Comparison of ENCODE assay signal across 23 cellular contexts in genomic region chr2:146541896-146542295, GRCh38.
"Had no signal": no experiment of that assay in that cellular context is flagged by ENCODE, and none has a peak within 500 bp of the region (broad histone marks: within the 10 kb centered on the region; RNA-seq: fewer than 3 reads in every experiment).

No MANE protein-coding gene starts in this region.

- DNase-seq: dorsolateral prefrontal cortex; effector CD4-positive, alpha-beta T cell; foreskin fibroblast; gastrocnemius medialis; head of caudate nucleus; left ventricle myocardium superior; lower lobe of right lung; natural killer cell; occipital lobe; ovary; posterior cingulate gyrus; psoas muscle; right cardiac atrium; sigmoid colon; stimulated activated CD4-positive, alpha-beta T cell treated with anti-CD3 and anti-CD28 coated beads, Interleukin-2, amount 100 ng/mL, for 24 hours; stimulated activated CD4-positive, alpha-beta T cell treated with anti-CD3 and anti-CD28 coated beads, Interleukin-4, amount 100 ng/mL, for 24 hours; stimulated activated naive CD4-positive, alpha-beta T cell treated with Interleukin-2 at 50 U/mL for 16 hours; transverse colon; upper lobe of right lung; uterus had no signal

- H3K36me3 Mint-ChIP-seq: natural killer cell; stimulated activated effector memory CD8-positive, alpha-beta T cell treated with anti-CD3 and anti-CD28 coated beads, Interleukin-12 subunit alpha, Interleukin-12 subunit beta, amount 100 ng/mL, for 72 hours had no signal

- H3K27me3 ChIP-seq: dorsolateral prefrontal cortex, gastrocnemius medialis, ovary, sigmoid colon, transverse colon, upper lobe of right lung, uterus had no signal

- H3K36me3 ChIP-seq: gastrocnemius medialis, lower lobe of right lung, ovary, sigmoid colon, transverse colon, upper lobe of right lung, uterus had no signal

- H3K9me3 ChIP-seq: gastrocnemius medialis, lower lobe of right lung, ovary, psoas muscle, sigmoid colon, transverse colon, upper lobe of right lung, uterus had no signal

- H3K4me1 Mint-ChIP-seq: natural killer cell; stimulated activated effector memory CD8-positive, alpha-beta T cell treated with anti-CD3 and anti-CD28 coated beads, Interleukin-12 subunit alpha, Interleukin-12 subunit beta, amount 100 ng/mL, for 72 hours had no signal

- H3K4me3 Mint-ChIP-seq: natural killer cell; stimulated activated effector memory CD8-positive, alpha-beta T cell treated with anti-CD3 and anti-CD28 coated beads, Interleukin-12 subunit alpha, Interleukin-12 subunit beta, amount 100 ng/mL, for 72 hours had no signal

- H3K27ac Mint-ChIP-seq: natural killer cell; stimulated activated effector memory CD8-positive, alpha-beta T cell treated with anti-CD3 and anti-CD28 coated beads, Interleukin-12 subunit alpha, Interleukin-12 subunit beta, amount 100 ng/mL, for 72 hours had no signal

- ATAC-seq: esophagus mucosa; gastrocnemius medialis; left ventricle myocardium superior; lower lobe of right lung; natural killer cell; psoas muscle; right cardiac atrium; stimulated activated effector memory CD8-positive, alpha-beta T cell treated with anti-CD3 and anti-CD28 coated beads, Interleukin-12 subunit alpha, Interleukin-12 subunit beta, amount 100 ng/mL, for 72 hours; upper lobe of right lung had no signal

- H3K4me3 ChIP-seq: dorsolateral prefrontal cortex, gastrocnemius medialis, lower lobe of right lung, ovary, psoas muscle, sigmoid colon, transverse colon, upper lobe of right lung, uterus had no signal

- H3K27ac ChIP-seq: dorsolateral prefrontal cortex, epithelial cell of prostate, gastrocnemius medialis, lower lobe of right lung, ovary, psoas muscle, sigmoid colon, transverse colon, upper lobe of right lung, uterus had no signal

- H3K4me1 ChIP-seq: gastrocnemius medialis, lower lobe of right lung, psoas muscle, sigmoid colon, transverse colon, upper lobe of right lung, uterus had no signal
